Comparison of ENCODE assay signal across 9 cellular contexts in the genomic region with DNA sequence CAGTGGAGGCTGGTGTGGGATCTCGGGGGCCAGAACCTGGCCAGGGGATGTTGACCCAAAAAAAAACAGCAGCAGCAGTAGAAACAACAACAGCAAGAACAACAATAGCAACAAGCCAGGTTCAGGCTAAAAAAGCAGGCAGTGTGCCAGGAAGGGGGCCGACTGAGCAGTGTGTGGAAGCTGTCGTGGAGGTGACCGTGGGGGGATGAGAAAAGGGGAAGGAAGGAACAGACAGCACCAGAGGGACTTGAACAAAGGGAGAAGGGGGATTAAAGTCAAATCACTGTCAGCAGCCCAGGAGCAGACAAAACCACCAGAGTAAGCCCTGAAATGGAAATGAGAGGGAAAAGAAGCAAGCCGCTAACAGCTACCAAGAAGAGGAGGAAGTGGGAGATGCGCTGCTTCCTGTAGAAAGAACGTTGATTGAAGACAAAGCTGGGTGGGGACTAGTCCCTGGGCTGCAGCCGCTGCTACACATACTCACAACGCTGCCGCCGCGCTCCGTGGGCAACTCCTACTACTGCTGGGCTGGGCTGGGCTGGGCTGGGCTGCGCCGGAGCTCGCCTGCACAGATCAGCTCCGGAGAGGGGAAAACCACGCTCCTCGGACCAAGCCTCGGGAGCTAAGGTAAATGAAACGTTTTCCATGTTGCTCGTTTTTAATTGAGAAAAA. TPM values are rescaled to one million over a fixed set of nuclear protein-coding genes. Genes with fewer than 3 reads are reported as not detected.
DNase-seq lines count a peak whose midpoint lies in the region; ATAC-seq, FAIRE-seq and TF ChIP-seq lines count a peak whose summit lies in the region.
"Had no signal": no experiment of that assay in that cellular context is flagged by ENCODE, and none has a peak within 500 bp of the region (broad histone marks: within the 10 kb centered on the region; RNA-seq: fewer than 3 reads in every experiment).

Gene GNG2 (plus strand): TSS at position 449 of the 672 bp plus-strand sequence. CDS start 90,067 bp downstream, outside the sequence.

- no peak for TF ChIP-seq CTCF in A549 (IDR thresholded peaks at IDR 0.05)

- H3K36me3 Mint-ChIP-seq in activated CD4-positive, alpha-beta T cell treated with anti-CD3 and anti-CD28 coated beads for 36 hours (ENCODE audit: low read depth): peaks cover 32% of the 10 kb centered on the region

- DNase-seq in A549 (ENCODE audit: low read depth in 1 of 2, low spot score in 1 of 2) (peak; percentile 40 to 56), NCI-H510A (lab: John Stamatoyannopoulos, UW) (peak; percentile 22), left colon (peak; percentile 80 to 90)
- DNase-seq in activated CD4-positive, alpha-beta T cell treated with anti-CD3 and anti-CD28 coated beads for 36 hours: peak; percentile 90
- DNase-seq in stimulated activated CD4-positive, alpha-beta T cell treated with anti-CD3 and anti-CD28 coated beads, Interleukin-1b, Interleukin-23, amount 100 ng/mL, for 4 hours (ENCODE audit: low read depth in 2 of 2): peak; percentile 61 to 63

- peak; percentile 99 to 100 for ATAC-seq in A549
- peak; percentile 93 for ATAC-seq in GM18907 (IDR thresholded peaks at IDR 0.05; ENCODE audit: unreplicated experiment)
- peak; percentile 86 for ATAC-seq in HG03108 (IDR thresholded peaks at IDR 0.05; ENCODE audit: unreplicated experiment)
- ATAC-seq in activated CD4-positive, alpha-beta T cell treated with anti-CD3 and anti-CD28 coated beads for 36 hours: peak; percentile 93
- peak; percentile 100 for ATAC-seq in left colon

- FAIRE-seq in A549 (lab: Jason Lieb, UNC): no peak
- FAIRE-seq: A204.1 had no signal

- H3K4me2 ChIP-seq in A549: peak within 1 kb of the TSS; percentile 93

- no peak for TF ChIP-seq POLR2A in A549 (IDR thresholded peaks at IDR 0.05; ENCODE audit: low read length)

- H3K27ac ChIP-seq in A549: peak within 1 kb of the TSS; percentile 58 to 71
- peak within 1 kb of the TSS; percentile 69 for H3K27ac ChIP-seq in cingulate gyrus (ENCODE audit: low read depth, low read length)

- 0 out of 3 replicates have a peak, but pooled peaks cover 4% of the 10 kb centered on the region for H3K4me1 ChIP-seq in A549

- TF ChIP-seq EP300 in A549 (IDR thresholded peaks at IDR 0.05): no peak

- H3K4me1 Mint-ChIP-seq in activated CD4-positive, alpha-beta T cell treated with anti-CD3 and anti-CD28 coated beads for 36 hours: peaks cover 50% of the 10 kb centered on the region

- TF ChIP-seq RAD21 in A549 (conservative IDR thresholded peaks at IDR 0.05 in 1 of 2, IDR thresholded peaks at IDR 0.05 in 1 of 2): no peak

- POLR2A ChIA-PET in A549 (lab: Yijun Ruan, JAX): interaction anchor here (1.3 kb wide), 1 partner anchor 13 kb away, joined by 4 read pairs; no protein-coding TSS in a partner anchor
- POLR2A ChIA-PET in activated CD4-positive, alpha-beta T cell treated with anti-CD3 and anti-CD28 coated beads for 36 hours (lab: Charles Lee): interaction anchor here (1.0 to 2.4 kb wide), 7 partner anchors 9 to 33 kb away, joined by 3 to 23 read pairs (median 6); no protein-coding TSS in a partner anchor

- intact Hi-C loops in activated CD4-positive, alpha-beta T cell treated with anti-CD3 and anti-CD28 coated beads for 36 hours (cut with DNase I, micrococcal nuclease): loop anchor here (1.0 to 10.0 kb wide), 8 partner anchors 11 to 1025 kb away; partner anchors contain the start of gene NIN (in 1 of the 2)
- intact Hi-C loops in left colon (cut with DNase I, micrococcal nuclease): no loop called here

- peaks cover 9% of the 10 kb centered on the region for H3K9me3 Mint-ChIP-seq in activated CD4-positive, alpha-beta T cell treated with anti-CD3 and anti-CD28 coated beads for 36 hours (ENCODE audit: low read depth)

- peak within 1 kb of the TSS; percentile 51 for H3K4me3 ChIP-seq in A549

- H3K9me3 ChIP-seq in A549: no peaks in the 10 kb centered on the region

- 16% methylated on average over 22 of the region's 22 CpGs for WGBS in A549 (ENCODE audit: missing lambda C conversion rate)

- peak within 1 kb of the TSS; percentile 90 for H3K4me3 Mint-ChIP-seq in activated CD4-positive, alpha-beta T cell treated with anti-CD3 and anti-CD28 coated beads for 36 hours

- peak within 1 kb of the TSS; percentile 82 for H3K27ac Mint-ChIP-seq in activated CD4-positive, alpha-beta T cell treated with anti-CD3 and anti-CD28 coated beads for 36 hours

- CTCF ChIA-PET in A549 (lab: Yijun Ruan, JAX): interaction anchor here (0.7 to 4.0 kb wide), 2 partner anchors 32 to 119 kb away, joined by 3 to 21 read pairs; no protein-coding TSS in a partner anchor
- CTCF ChIA-PET in activated CD4-positive, alpha-beta T cell treated with anti-CD3 and anti-CD28 coated beads for 36 hours (lab: Charles Lee): interaction anchor here (0.6 to 6.6 kb wide), 13 partner anchors 9 to 1688 kb away, joined by 3 to 37 read pairs (median 4); partner anchors contain the start of gene NID2

- H3K27me3 Mint-ChIP-seq in activated CD4-positive, alpha-beta T cell treated with anti-CD3 and anti-CD28 coated beads for 36 hours: no peaks in the 10 kb centered on the region

TF ChIP-seq in A549, 52 proteins besides CTCF, POLR2A, EP300 and RAD21 (continues in another document):
- TF ChIP-seq CHD4 (IDR thresholded peaks at IDR 0.05; ENCODE audit: borderline replicate concordance): no peak
- TF ChIP-seq SREBF2 (IDR thresholded peaks at IDR 0.05): no peak
- no peak for TF ChIP-seq SMC3 (IDR thresholded peaks at IDR 0.05)
- no peak for TF ChIP-seq HDAC2 (IDR thresholded peaks at IDR 0.05)
- no peak for TF ChIP-seq PBX3 (IDR thresholded peaks at IDR 0.05)
- TF ChIP-seq JUNB (IDR thresholded peaks at IDR 0.05): no peak
- TF ChIP-seq TP53 (CRISPR knock-in tag; IDR thresholded peaks at IDR 0.05): no peak
- TF ChIP-seq ESRRA (IDR thresholded peaks at IDR 0.05; ENCODE audit: borderline replicate concordance, low read length): no peak
- TF ChIP-seq, protein P1, sequence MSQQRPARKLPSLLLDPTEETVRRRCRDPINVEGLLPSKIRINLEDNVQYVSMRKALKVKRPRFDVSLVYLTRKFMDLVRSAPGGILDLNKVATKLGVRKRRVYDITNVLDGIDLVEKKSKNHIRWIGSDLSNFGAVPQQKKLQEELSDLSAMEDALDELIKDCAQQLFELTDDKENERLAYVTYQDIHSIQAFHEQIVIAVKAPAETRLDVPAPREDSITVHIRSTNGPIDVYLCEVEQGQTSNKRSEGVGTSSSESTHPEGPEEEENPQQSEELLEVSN (IDR thresholded peaks at IDR 0.05; ENCODE audit: borderline replicate concordance, low read depth): no peak
- TF ChIP-seq, protein P2, sequence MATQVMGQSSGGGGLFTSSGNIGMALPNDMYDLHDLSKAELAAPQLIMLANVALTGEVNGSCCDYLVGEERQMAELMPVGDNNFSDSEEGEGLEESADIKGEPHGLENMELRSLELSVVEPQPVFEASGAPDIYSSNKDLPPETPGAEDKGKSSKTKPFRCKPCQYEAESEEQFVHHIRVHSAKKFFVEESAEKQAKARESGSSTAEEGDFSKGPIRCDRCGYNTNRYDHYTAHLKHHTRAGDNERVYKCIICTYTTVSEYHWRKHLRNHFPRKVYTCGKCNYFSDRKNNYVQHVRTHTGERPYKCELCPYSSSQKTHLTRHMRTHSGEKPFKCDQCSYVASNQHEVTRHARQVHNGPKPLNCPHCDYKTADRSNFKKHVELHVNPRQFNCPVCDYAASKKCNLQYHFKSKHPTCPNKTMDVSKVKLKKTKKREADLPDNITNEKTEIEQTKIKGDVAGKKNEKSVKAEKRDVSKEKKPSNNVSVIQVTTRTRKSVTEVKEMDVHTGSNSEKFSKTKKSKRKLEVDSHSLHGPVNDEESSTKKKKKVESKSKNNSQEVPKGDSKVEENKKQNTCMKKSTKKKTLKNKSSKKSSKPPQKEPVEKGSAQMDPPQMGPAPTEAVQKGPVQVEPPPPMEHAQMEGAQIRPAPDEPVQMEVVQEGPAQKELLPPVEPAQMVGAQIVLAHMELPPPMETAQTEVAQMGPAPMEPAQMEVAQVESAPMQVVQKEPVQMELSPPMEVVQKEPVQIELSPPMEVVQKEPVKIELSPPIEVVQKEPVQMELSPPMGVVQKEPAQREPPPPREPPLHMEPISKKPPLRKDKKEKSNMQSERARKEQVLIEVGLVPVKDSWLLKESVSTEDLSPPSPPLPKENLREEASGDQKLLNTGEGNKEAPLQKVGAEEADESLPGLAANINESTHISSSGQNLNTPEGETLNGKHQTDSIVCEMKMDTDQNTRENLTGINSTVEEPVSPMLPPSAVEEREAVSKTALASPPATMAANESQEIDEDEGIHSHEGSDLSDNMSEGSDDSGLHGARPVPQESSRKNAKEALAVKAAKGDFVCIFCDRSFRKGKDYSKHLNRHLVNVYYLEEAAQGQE (IDR thresholded peaks at IDR 0.05): no peak
- no peak for TF ChIP-seq RNF2 (IDR thresholded peaks at IDR 0.05; ENCODE audit: borderline replicate concordance, low read depth)
- no peak for TF ChIP-seq CEBPB (IDR thresholded peaks at IDR 0.05)
- TF ChIP-seq FOSL2 (IDR thresholded peaks at IDR 0.05): no peak
- TF ChIP-seq FOSL2 (CRISPR knock-in tag; IDR thresholded peaks at IDR 0.05): no peak
- TF ChIP-seq USF2 (IDR thresholded peaks at IDR 0.05): no peak
- TF ChIP-seq CBX8 (IDR thresholded peaks at IDR 0.05): no peak

RNA-seq across cellular contexts. Expression of gene GNG2, which starts in this region (rescaled TPM):
- polyA plus RNA-seq in A549 (2011; rRNA removed) (2.2 and 3.0 TPM in 2 replicates), A549 (2017; fragmentation: RNase III; extraction: RNeasy Plus Mini Kit Qiagen cat#74134 plus additional on column Dnase treatment) (1.8 to 2.4 TPM (median 2.1 TPM) in 3 replicates)
- 0.69 and 0.78 TPM in 2 replicates for polyA plus RNA-seq in A549 (2012; cell fraction: cytosol; rRNA removed)
- 0.24 and 0.44 TPM in 2 replicates for polyA plus RNA-seq in A549 (2012; cell fraction: nucleus; rRNA removed)
- polyA minus RNA-seq in A549 (2011; rRNA and poly(A)+ RNA removed): 1.2 and 2.1 TPM in 2 replicates
- total RNA-seq in activated CD4-positive, alpha-beta T cell treated with anti-CD3 and anti-CD28 coated beads for 36 hours: 100 to 1,000 TPM; 133 to 136 TPM
- 10 to 100 TPM in 1 of 2 donors, 1 to 10 TPM in 1; 8.1 to 21.9 TPM for total RNA-seq in left colon

Comparison
In these comparisons a context has a peak if more than half of its experiments do, and no peak if none do; other contexts are left out.
1. Peak in every context shown above with its lines: DNase-seq, ATAC-seq, H3K4me3 ChIP-seq and H3K27ac ChIP-seq.
2. RNA of gene GNG2 (total RNA-seq): 133 to 136 TPM in activated CD4-positive, alpha-beta T cell treated with anti-CD3 and anti-CD28 coated beads for 36 hours; 8.1 to 21.9 TPM in left colon; every median in the first group is over 4 times any median in the second.
3. DNase-seq: peak in every context shown above with its lines; median percentile 90 in activated CD4-positive, alpha-beta T cell treated with anti-CD3 and anti-CD28 coated beads for 36 hours; 85 in left colon; 62 in stimulated activated CD4-positive, alpha-beta T cell treated with anti-CD3 and anti-CD28 coated beads, Interleukin-1b, Interleukin-23, amount 100 ng/mL, for 4 hours; 48 in A549; 22 in NCI-H510A.
4. intact Hi-C loops: an anchor here in activated CD4-positive, alpha-beta T cell treated with anti-CD3 and anti-CD28 coated beads for 36 hours (1.0 to 10.0 kb wide); none called in left colon.